Comparison of ENCODE assay signal across 21 cellular contexts in the genomic region with DNA sequence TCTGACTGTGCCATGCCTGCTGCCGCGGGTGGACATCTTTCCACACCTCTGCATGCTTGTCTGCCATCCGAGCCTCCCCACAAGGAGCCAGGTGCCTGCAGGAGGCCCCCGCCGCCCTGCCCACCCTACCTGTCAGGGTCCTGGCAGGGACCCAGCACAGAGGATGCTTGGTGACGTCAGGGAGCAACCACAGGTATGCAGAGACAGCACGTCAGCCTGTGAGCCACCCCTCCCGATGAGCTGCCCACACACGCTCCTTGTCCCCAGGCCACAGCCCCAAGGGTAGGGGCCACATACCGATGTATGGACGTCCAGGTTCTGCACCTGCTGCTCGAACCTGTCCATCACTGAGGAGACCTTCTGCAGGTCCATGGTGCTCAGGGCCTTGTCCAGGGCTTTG. TPM values are rescaled to one million over a fixed set of nuclear protein-coding genes. Genes with fewer than 3 reads are reported as not detected.
DNase-seq lines count a peak whose midpoint lies in the region; ATAC-seq, FAIRE-seq and TF ChIP-seq lines count a peak whose summit lies in the region.
"Had no signal": no experiment of that assay in that cellular context is flagged by ENCODE, and none has a peak within 500 bp of the region (broad histone marks: within the 10 kb centered on the region; RNA-seq: fewer than 3 reads in every experiment).

No MANE protein-coding gene starts in this region.

- H3K36me3 Mint-ChIP-seq in MCF 10A (ENCODE audit: insufficient read depth, unreplicated experiment) (peaks cover 42% of the 10 kb centered on the region), HFFc6 (ENCODE audit: low read depth) (peaks cover 23% of the 10 kb centered on the region)
- peaks cover 58% of the 10 kb centered on the region for H3K36me3 Mint-ChIP-seq in effector memory CD8-positive, alpha-beta T cell (ENCODE audit: insufficient read depth)

- H3K4me1 Mint-ChIP-seq in MCF 10A (ENCODE audit: insufficient read depth, unreplicated experiment) (peaks cover 5% of the 10 kb centered on the region), HFFc6 (ENCODE audit: low read depth) (no peaks in the 10 kb centered on the region)
- no peaks in the 10 kb centered on the region for H3K4me1 Mint-ChIP-seq in effector memory CD8-positive, alpha-beta T cell (ENCODE audit: low read depth in 2 of 2)
- H3K4me1 Mint-ChIP-seq: CD14-positive monocyte, GM23338 had no signal

- H3K4me3 Mint-ChIP-seq in MCF 10A (ENCODE audit: unreplicated experiment) (no peak overlapping the region), HFFc6 (no peak overlapping the region)
- no peak overlapping the region for H3K4me3 Mint-ChIP-seq in effector memory CD8-positive, alpha-beta T cell
- H3K4me3 Mint-ChIP-seq: CD14-positive monocyte; CD8-positive, alpha-beta T cell; GM23338 had no signal

- H3K9me3 ChIP-seq in breast epithelium (no peaks in the 10 kb centered on the region), keratinocyte (ENCODE audit: control insufficient read depth, low read depth, low read length) (no peaks in the 10 kb centered on the region)

- H3K4me2 ChIP-seq in keratinocyte (ENCODE audit: control insufficient read depth, extremely low read depth, insufficient read depth, low read depth, low read length), result no peak overlapping the region
- H3K4me2 ChIP-seq: GM23338 had no signal

- peaks cover 3% of the 10 kb centered on the region for H3K9me1 ChIP-seq in keratinocyte (ENCODE audit: control insufficient read depth, extremely low read depth, insufficient read depth, low read length)

- H3K9ac ChIP-seq in keratinocyte (ENCODE audit: control insufficient read depth, extremely low read depth, insufficient read depth, low read length), result no peak overlapping the region

- no peaks in the 10 kb centered on the region for H3K27me3 ChIP-seq in breast epithelium
- H3K27me3 ChIP-seq in keratinocyte (ENCODE audit: control insufficient read depth, extremely low read depth, insufficient read depth, low read length), result no peaks in the 10 kb centered on the region

- no peak overlapping the region for H3K4me3 ChIP-seq in breast epithelium
- H3K4me3 ChIP-seq in keratinocyte (ENCODE audit: control insufficient read depth in 2 of 3, extremely low read depth in 1 of 3, insufficient read depth in 2 of 3, low read depth in 1 of 3, low read length in 3 of 3), result no peak overlapping the region
- H3K4me3 ChIP-seq: GM23338 had no signal

- ATAC-seq in effector memory CD8-positive, alpha-beta T cell (replicated peaks), result no peak
- ATAC-seq in HG02938 (IDR thresholded peaks at IDR 0.05; ENCODE audit: unreplicated experiment), result no peak
- ATAC-seq: CD8-positive, alpha-beta T cell; GM23338 had no signal

- no peak overlapping the region for H3K27ac ChIP-seq in breast epithelium
- H3K27ac ChIP-seq in keratinocyte (ENCODE audit: control insufficient read depth, insufficient read depth, low read length), result no peak overlapping the region
- H3K27ac ChIP-seq: 22Rv1, HL-60 had no signal

- no peak overlapping the region for H2AFZ ChIP-seq in keratinocyte (ENCODE audit: control insufficient read depth, low read length)
- H2AFZ ChIP-seq: GM23338 had no signal

- BruUV-seq in MCF 10A (replicated peaks; lab: Mats Ljungman, UMichigan), result no TSS peak

- H3K36me3 ChIP-seq in breast epithelium (no peaks in the 10 kb centered on the region), keratinocyte (ENCODE audit: control insufficient read depth in 2 of 2, extremely low read depth in 1 of 2, insufficient read depth in 2 of 2, low read length in 2 of 2) (peaks cover 18 to 26% of the 10 kb centered on the region in 2 experiments)

- H3K27ac Mint-ChIP-seq in MCF 10A (ENCODE audit: low read depth, unreplicated experiment) (peak overlapping the region; percentile 61), HFFc6 (no peak overlapping the region)
- H3K27ac Mint-ChIP-seq in effector memory CD8-positive, alpha-beta T cell, result peak overlapping the region; percentile 49 to 53
- H3K27ac Mint-ChIP-seq: CD8-positive, alpha-beta T cell; GM23338 had no signal

- POLR2A ChIA-PET in MCF 10A (lab: Yijun Ruan, JAX), result no interaction called here

- FAIRE-seq in keratinocyte (lab: Jason Lieb, UNC), result no peak
- FAIRE-seq: D721Med, GM12892 had no signal

- H4K20me1 ChIP-seq in keratinocyte (ENCODE audit: control insufficient read depth, extremely low read depth, insufficient read depth, low read length), result no peaks in the 10 kb centered on the region

- DNase-seq in MCF 10A (ENCODE audit: unreplicated experiment), result peak; percentile 38
- DNase-seq in breast epithelium (ENCODE audit: low spot score in 2 of 2), result no peak
- no peak for DNase-seq in effector memory CD8-positive, alpha-beta T cell
- DNase-seq in keratinocyte (ENCODE audit: low read depth, low spot score), result peak; percentile 77
- no peak for DNase-seq in effector CD8-positive, alpha-beta T cell (lab: John Stamatoyannopoulos, UW)
- no peak for DNase-seq in HFFc6
- DNase-seq in foreskin melanocyte, result no peak
- DNase-seq: CD8-positive, alpha-beta T cell; COR-L47; DND-41; GDM1; H7; IMR-90 had no signal

- dilution Hi-C loops in keratinocyte (cut with MboI; ENCODE audit: extremely low pct_ligation_motif_present, low sequenced_read_pairs), result no loop called here

- H3K9me3 Mint-ChIP-seq in MCF 10A (ENCODE audit: unreplicated experiment) (no peaks in the 10 kb centered on the region), HFFc6 (peaks cover 5% of the 10 kb centered on the region)
- no peaks in the 10 kb centered on the region for H3K9me3 Mint-ChIP-seq in effector memory CD8-positive, alpha-beta T cell
- H3K9me3 Mint-ChIP-seq: CD8-positive, alpha-beta T cell; GM23338 had no signal

- TF ChIP-seq POLR2A in breast epithelium (IDR thresholded peaks at IDR 0.05), result no peak

- CTCF ChIA-PET in MCF 10A (lab: Yijun Ruan, JAX), result interaction anchor here (0.6 kb wide), 1 partner anchor 59 kb away, joined by 3 read pairs; no protein-coding TSS in a partner anchor

- no peak for TF ChIP-seq CTCF in MCF 10A (IDR thresholded peaks at IDR 0.05; ENCODE audit: unreplicated experiment)
- TF ChIP-seq CTCF in breast epithelium (IDR thresholded peaks at IDR 0.05), result no peak
- TF ChIP-seq CTCF in keratinocyte (optimal IDR thresholded peaks at IDR 0.05 in 1 of 3, IDR thresholded peaks at IDR 0.05 in 1 of 3, conservative IDR thresholded peaks at IDR 0.05 in 1 of 3; ENCODE audit: extremely low read depth in 1 of 3, insufficient read depth in 2 of 3, low read length in 3 of 3), result no peak
- TF ChIP-seq CTCF in HFFc6 (IDR thresholded peaks at IDR 0.05), result no peak

- H3K27me3 Mint-ChIP-seq in MCF 10A (ENCODE audit: insufficient read depth, unreplicated experiment) (no peaks in the 10 kb centered on the region), HFFc6 (ENCODE audit: insufficient read depth) (no peaks in the 10 kb centered on the region; the same call in 1 of the 2 replicates)
- no peaks in the 10 kb centered on the region for H3K27me3 Mint-ChIP-seq in effector memory CD8-positive, alpha-beta T cell

- intact Hi-C loops in MCF 10A (cut with micrococcal nuclease), result no loop called here
- intact Hi-C loops in breast epithelium (cut with DNase I; ENCODE audit: low total_unique reads), result no loop called here

- H3K4me1 ChIP-seq in breast epithelium (no peaks in the 10 kb centered on the region), keratinocyte (ENCODE audit: control insufficient read depth, extremely low read depth, insufficient read depth, low read length) (peaks cover 9% of the 10 kb centered on the region)

- peaks cover 9% of the 10 kb centered on the region for H3K79me2 ChIP-seq in keratinocyte (ENCODE audit: control insufficient read depth, insufficient read depth, low read length)

RNA-seq across cellular contexts. Expression of gene CHMP1A, which starts 10.6 kb away (rescaled TPM):
- 59.7 and 62.4 TPM in 2 replicates for total RNA-seq in MCF 10A (2022)
- 10 to 100 TPM; 67.5 to 100.0 (median 86.2) TPM for total RNA-seq in breast epithelium
- 64.1 to 91.7 TPM (median 87.0 TPM) in 3 replicates for polyA plus RNA-seq in keratinocyte
- polyA plus RNA-seq in keratinocyte (2011; ENCODE audit: low read depth), result 40.7 TPM
- polyA plus RNA-seq in keratinocyte (2011; cell fraction: cytosol; rRNA removed), result 49.0 and 104 TPM in 2 replicates
- polyA plus RNA-seq in keratinocyte (2011; cell fraction: nucleus; rRNA removed), result 59.9 and 84.1 TPM in 2 replicates
- 70.0 and 92.6 TPM in 2 replicates for polyA plus RNA-seq in keratinocyte (2012; ENCODE audit: low replicate concordance)
- polyA minus RNA-seq in keratinocyte, result 76.1 to 124 TPM (median 99.3 TPM) in 3 replicates
- 140 TPM for polyA minus RNA-seq in keratinocyte (2011; cell fraction: cytosol; rRNA and poly(A)+ RNA removed)
- 38.9 and 47.2 TPM in 2 replicates for polyA minus RNA-seq in keratinocyte (2011; cell fraction: nucleus; rRNA and poly(A)+ RNA removed)
- 10 to 100 TPM; 85.6 to 93.1 (median 87.2) TPM for total RNA-seq in HFFc6 (2021; fragmentation: NEBNext Ultra II Directional; extraction: Animal tissue kit (Norgen Biotek cat#: 25700))

RNA-seq across cellular contexts. Expression of gene SPATA33, which starts 10.7 kb away (rescaled TPM):
- total RNA-seq in MCF 10A (2022) (7.2 and 9.5 TPM in 2 replicates), breast epithelium (1 to 10 TPM; 3.8 to 7.2 (median 5.9) TPM)
- polyA plus RNA-seq in keratinocyte, result 4.5 to 6.0 TPM (median 5.3 TPM) in 3 replicates
- 2.6 TPM for polyA plus RNA-seq in keratinocyte (2011; ENCODE audit: low read depth)
- polyA plus RNA-seq in keratinocyte (2011; cell fraction: cytosol; rRNA removed), result 2.2 and 3.2 TPM in 2 replicates
- polyA plus RNA-seq in keratinocyte (2011; cell fraction: nucleus; rRNA removed), result 10.7 and 13.5 TPM in 2 replicates
- polyA plus RNA-seq in keratinocyte (2012; ENCODE audit: low replicate concordance), result 2.1 and 6.7 TPM in 2 replicates
- 3.3 to 5.0 TPM (median 3.6 TPM) in 3 replicates for polyA minus RNA-seq in keratinocyte
- 3.8 TPM for polyA minus RNA-seq in keratinocyte (2011; cell fraction: cytosol; rRNA and poly(A)+ RNA removed)
- polyA minus RNA-seq in keratinocyte (2011; cell fraction: nucleus; rRNA and poly(A)+ RNA removed), result 2.3 and 6.4 TPM in 2 replicates
- total RNA-seq in HFFc6 (2021; fragmentation: NEBNext Ultra II Directional; extraction: Animal tissue kit (Norgen Biotek cat#: 25700)), result 10 to 100 TPM in 1 of 6 experiments, 1 to 10 TPM in 5; 6.3 to 10.1 (median 7.8) TPM

RNA-seq across cellular contexts. Expression of gene DPEP1, which starts 33.5 kb away (rescaled TPM):
- total RNA-seq in MCF 10A (2022), result 0.29 and 0.82 TPM in 2 replicates
- total RNA-seq in breast epithelium, result under 1 TPM; 0.59 to 0.98 (median 0.80) TPM
- 0.09 to 0.13 TPM in 2 of 3 replicates, not detected in the other for polyA plus RNA-seq in keratinocyte
- not detected for polyA plus RNA-seq in keratinocyte (2011; ENCODE audit: low read depth)
- polyA plus RNA-seq in keratinocyte (2011; cell fraction: cytosol; rRNA removed), result not detected in 2 replicates
- polyA plus RNA-seq in keratinocyte (2011; cell fraction: nucleus; rRNA removed), result not detected in 2 replicates
- not detected in 2 replicates for polyA plus RNA-seq in keratinocyte (2012; ENCODE audit: low replicate concordance)
- not detected in 3 replicates for polyA minus RNA-seq in keratinocyte
- polyA minus RNA-seq in keratinocyte (2011; cell fraction: cytosol; rRNA and poly(A)+ RNA removed), result not detected
- not detected in 2 replicates for polyA minus RNA-seq in keratinocyte (2011; cell fraction: nucleus; rRNA and poly(A)+ RNA removed)
- not detected for total RNA-seq in HFFc6 (2021; fragmentation: NEBNext Ultra II Directional; extraction: Animal tissue kit (Norgen Biotek cat#: 25700))
- total RNA-seq: CD8-positive, alpha-beta T cell; IMR-90 had no signal
- polyA plus RNA-seq: BJ, CD14-positive monocyte, IMR-90 had no signal

RNA-seq across cellular contexts. Expression of gene CDK10, which starts 39.6 kb away (rescaled TPM):
- total RNA-seq in MCF 10A (2022) (73.0 and 83.4 TPM in 2 replicates), breast epithelium (10 to 100 TPM; 31.2 to 84.9 (median 67.2) TPM)
- polyA plus RNA-seq in keratinocyte, result 30.6 to 40.1 TPM (median 37.0 TPM) in 3 replicates
- polyA plus RNA-seq in keratinocyte (2011; ENCODE audit: low read depth), result 43.3 TPM
- polyA plus RNA-seq in keratinocyte (2011; cell fraction: cytosol; rRNA removed), result 9.6 and 19.5 TPM in 2 replicates
- polyA plus RNA-seq in keratinocyte (2011; cell fraction: nucleus; rRNA removed), result 110 and 132 TPM in 2 replicates
- 36.5 and 84.1 TPM in 2 replicates for polyA plus RNA-seq in keratinocyte (2012; ENCODE audit: low replicate concordance)
- polyA minus RNA-seq in keratinocyte, result 18.9 to 33.6 TPM (median 33.2 TPM) in 3 replicates
- 76.5 TPM for polyA minus RNA-seq in keratinocyte (2011; cell fraction: cytosol; rRNA and poly(A)+ RNA removed)
- polyA minus RNA-seq in keratinocyte (2011; cell fraction: nucleus; rRNA and poly(A)+ RNA removed), result 25.7 and 28.0 TPM in 2 replicates
- total RNA-seq in HFFc6 (2021; fragmentation: NEBNext Ultra II Directional; extraction: Animal tissue kit (Norgen Biotek cat#: 25700)), result 10 to 100 TPM; 45.5 to 61.7 (median 48.6) TPM

RNA-seq across cellular contexts. Expression of gene SPATA2L, which starts 54.6 kb away (rescaled TPM):
- total RNA-seq in MCF 10A (2022) (12.1 and 12.5 TPM in 2 replicates), breast epithelium (10 to 100 TPM in 2 of 3 donors, 1 to 10 TPM in 1; 9.0 to 15.1 (median 14.3) TPM)
- 1.7 to 3.9 TPM (median 2.8 TPM) in 3 replicates for polyA plus RNA-seq in keratinocyte
- 2.1 TPM for polyA plus RNA-seq in keratinocyte (2011; ENCODE audit: low read depth)
- polyA plus RNA-seq in keratinocyte (2011; cell fraction: cytosol; rRNA removed), result 1.4 and 4.8 TPM in 2 replicates
- polyA plus RNA-seq in keratinocyte (2011; cell fraction: nucleus; rRNA removed), result 4.5 and 5.6 TPM in 2 replicates
- polyA plus RNA-seq in keratinocyte (2012; ENCODE audit: low replicate concordance), result 3.4 and 3.8 TPM in 2 replicates
- 1.6 to 2.9 TPM (median 2.3 TPM) in 3 replicates for polyA minus RNA-seq in keratinocyte
- 12.9 TPM for polyA minus RNA-seq in keratinocyte (2011; cell fraction: cytosol; rRNA and poly(A)+ RNA removed)
- polyA minus RNA-seq in keratinocyte (2011; cell fraction: nucleus; rRNA and poly(A)+ RNA removed), result 4.1 and 6.8 TPM in 2 replicates
- 1 to 10 TPM; 5.6 to 6.9 (median 5.9) TPM for total RNA-seq in HFFc6 (2021; fragmentation: NEBNext Ultra II Directional; extraction: Animal tissue kit (Norgen Biotek cat#: 25700))

Comparison
In these comparisons a context has a peak if more than half of its experiments do, and no peak if none do; other contexts are left out.
1. DNase-seq: peak in MCF 10A (single experiment) and keratinocyte (single experiment); none in breast epithelium (0 of 2), effector memory CD8-positive, alpha-beta T cell (0 of 3), effector CD8-positive, alpha-beta T cell (single experiment), HFFc6 (single experiment) and foreskin melanocyte (single experiment).